In the genomic region with DNA sequence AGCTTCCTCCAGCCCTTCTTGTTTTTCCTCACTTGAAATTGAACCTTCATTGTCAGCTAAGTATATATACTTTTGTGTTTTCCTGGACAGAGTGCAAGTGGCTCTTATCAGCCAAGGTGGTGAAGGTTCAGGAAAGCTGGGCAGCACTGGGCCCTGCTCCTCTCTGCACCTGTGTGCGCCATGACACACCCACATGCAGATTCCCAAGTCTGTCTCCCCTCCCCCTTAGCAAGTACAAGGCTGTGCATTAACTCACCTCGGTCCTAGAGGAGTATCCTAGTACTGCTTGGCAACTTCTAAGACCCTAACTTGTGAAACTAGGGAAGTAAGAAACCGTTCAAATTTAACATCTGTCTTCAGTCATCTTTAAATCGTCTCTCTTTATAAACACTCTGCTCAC, we compare ENCODE assay signal across 19 cellular contexts.
DNase-seq lines count a peak whose midpoint lies in the region; ATAC-seq and TF ChIP-seq lines count a peak whose summit lies in the region.
"Had no signal": no experiment of that assay in that cellular context is flagged by ENCODE, and none has a peak within 500 bp of the region (broad histone marks: within the 10 kb centered on the region; RNA-seq: fewer than 3 reads in every experiment).

No MANE protein-coding gene starts in this region.

- no peaks in the 10 kb centered on the region for H3K9me2 ChIP-seq in Karpas-422 (replicated peaks; ENCODE audit: insufficient read depth, low read length)

- H3K9me3 Mint-ChIP-seq in chondrocyte (ENCODE audit: low read depth) = no peaks in the 10 kb centered on the region
- H3K9me3 Mint-ChIP-seq: CD4-positive, CD25-positive, alpha-beta regulatory T cell had no signal

- H3K27me3 Mint-ChIP-seq in chondrocyte (ENCODE audit: low read depth) = no peaks in the 10 kb centered on the region
- H3K27me3 Mint-ChIP-seq: CD4-positive, CD25-positive, alpha-beta regulatory T cell had no signal

- no peak overlapping the region for H2AFZ ChIP-seq in Karpas-422 (ENCODE audit: low read length)

- H3K9ac ChIP-seq in Karpas-422 (ENCODE audit: low read length) (no peak overlapping the region), colonic mucosa (ENCODE audit: low read depth in 2 of 2, low read length in 2 of 2) (no peak overlapping the region)

- intact Hi-C loops in colonic mucosa (cut with DNase I) (no loop called here), left colon (cut with DNase I, micrococcal nuclease) (no loop called here)

- H3K9me3 ChIP-seq in Karpas-422 (ENCODE audit: low read length) (no peaks in the 10 kb centered on the region), colonic mucosa (no peaks in the 10 kb centered on the region), tibial nerve (no peaks in the 10 kb centered on the region)
- H3K9me3 ChIP-seq: HAP-1 had no signal

- H3K36me3 ChIP-seq in Karpas-422 (ENCODE audit: insufficient read depth, low read length) (no peaks in the 10 kb centered on the region), colonic mucosa (no peaks in the 10 kb centered on the region), tibial nerve (peaks cover 0 to 22% (median 0%) of the 10 kb centered on the region in 3 donors)

- no peaks in the 10 kb centered on the region for H3K4me1 Mint-ChIP-seq in chondrocyte (ENCODE audit: low read depth)

- H4K20me1 ChIP-seq in Karpas-422 (ENCODE audit: insufficient read depth, low read depth, low read length) = no peaks in the 10 kb centered on the region

- 71% methylated on average over 4 of the region's 4 CpGs for WGBS in tibial nerve, 2 donors

- H3K4me1 ChIP-seq in Karpas-422 (ENCODE audit: low read length) = no peaks in the 10 kb centered on the region
- no peaks in the 10 kb centered on the region for H3K4me1 ChIP-seq in colonic mucosa
- no peaks in the 10 kb centered on the region for H3K4me1 ChIP-seq in tibial nerve

- TF ChIP-seq CTCF in colonic mucosa (IDR thresholded peaks at IDR 0.05) (no peak), chondrocyte (IDR thresholded peaks at IDR 0.05) (no peak), tibial nerve (IDR thresholded peaks at IDR 0.05) (no peak)

- ATAC-seq in left colon = peak; percentile 100

- H3K4me3 ChIP-seq in Karpas-422 (ENCODE audit: low read length) (no peak overlapping the region), colonic mucosa (no peak overlapping the region), tibial nerve (no peak overlapping the region)
- H3K4me3 ChIP-seq: HAP-1 had no signal

- H3K27ac ChIP-seq in Karpas-422 (ENCODE audit: low read length) (no peak overlapping the region), colonic mucosa (no peak overlapping the region), tibial nerve (no peak overlapping the region)

- no peak overlapping the region for H3K4me3 Mint-ChIP-seq in chondrocyte (ENCODE audit: unreplicated experiment)
- H3K4me3 Mint-ChIP-seq: CD4-positive, CD25-positive, alpha-beta regulatory T cell had no signal

- TF ChIP-seq POLR2A in tibial nerve (IDR thresholded peaks at IDR 0.05) = no peak

- no peaks in the 10 kb centered on the region for H3K79me2 ChIP-seq in Karpas-422 (ENCODE audit: low read length)

- H3K27ac Mint-ChIP-seq in chondrocyte (ENCODE audit: unreplicated experiment) = no peak overlapping the region
- H3K27ac Mint-ChIP-seq: CD4-positive, CD25-positive, alpha-beta regulatory T cell had no signal

- peaks cover 10% of the 10 kb centered on the region for H3K36me3 Mint-ChIP-seq in chondrocyte (ENCODE audit: low read depth)

- H3K27me3 ChIP-seq in Karpas-422 (ENCODE audit: low read length) (no peaks in the 10 kb centered on the region), colonic mucosa (no peaks in the 10 kb centered on the region), tibial nerve (no peaks in the 10 kb centered on the region)

- no peak overlapping the region for H3K4me2 ChIP-seq in Karpas-422 (ENCODE audit: low read depth, low read length, poor library complexity, severe bottlenecking)

- DNase-seq in Karpas-422 (peak; percentile 5), colonic mucosa (peak; percentile 36), left colon (peak; percentile 30 to 40), chondrocyte (ENCODE audit: low spot score) (no peak), tibial nerve (ENCODE audit: low spot score in 2 of 2) (no peak), mucosa of gallbladder (ENCODE audit: low spot score) (no peak)
- DNase-seq in effector CD4-positive, alpha-beta T cell = no peak
- DNase-seq: CD4-positive, CD25-positive, alpha-beta regulatory T cell; DMS79; KG1; NCI-H1105; NCI-H146; NCI-H2029 treated with DMSO at 0.1 percent for 48 hours; NCI-H226; NCI-H510A treated with DMSO at 0.1 percent for 48 hours; NCI-H748 treated with DMSO at 0.1 percent for 48 hours; OCI-M1; Right ventricle myocardium superior had no signal

- TF ChIP-seq EP300 in tibial nerve (IDR thresholded peaks at IDR 0.05) = no peak

Comparison
In these comparisons a context has a peak if more than half of its experiments do, and no peak if none do; other contexts are left out.
1. DNase-seq: peak in Karpas-422 (single experiment), colonic mucosa (single experiment) and left colon (2 of 2); none in effector CD4-positive, alpha-beta T cell (single experiment), chondrocyte (single experiment), tibial nerve (0 of 2) and mucosa of gallbladder (single experiment).